ENCODE assay signal across 8 cellular contexts in genomic region chr5:180810210-180811011, GRCh38. TPM values are rescaled to one million over a fixed set of nuclear protein-coding genes. Genes with fewer than 3 reads are reported as not detected.
DNase-seq lines count a peak whose midpoint lies in the region; ATAC-seq and TF ChIP-seq lines count a peak whose summit lies in the region.

No MANE protein-coding gene starts in this region.

- H3K4me3 ChIP-seq in CD8-positive, alpha-beta T cell (ENCODE audit: low read depth, low read length): peak overlapping the region; percentile 96

- peaks cover 10% of the 10 kb centered on the region for H3K36me3 Mint-ChIP-seq in CD8-positive, alpha-beta T cell
- H3K36me3 Mint-ChIP-seq in activated CD4-positive, alpha-beta memory T cell treated with anti-CD3 and anti-CD28 coated beads, Interleukin-2, amount 10 ng/mL, durations not matched to agents 7 days and 5 days (ENCODE audit: low read depth): peaks cover 37% of the 10 kb centered on the region

- peaks cover 72% of the 10 kb centered on the region for H3K4me1 Mint-ChIP-seq in CD8-positive, alpha-beta T cell (ENCODE audit: low read depth)
- H3K4me1 Mint-ChIP-seq in activated CD4-positive, alpha-beta memory T cell treated with anti-CD3 and anti-CD28 coated beads, Interleukin-2, amount 10 ng/mL, durations not matched to agents 7 days and 5 days: peaks cover 72% of the 10 kb centered on the region

- no peaks in the 10 kb centered on the region for H3K9me3 Mint-ChIP-seq in CD8-positive, alpha-beta T cell
- no peaks in the 10 kb centered on the region for H3K9me3 Mint-ChIP-seq in activated CD4-positive, alpha-beta memory T cell treated with anti-CD3 and anti-CD28 coated beads, Interleukin-2, amount 10 ng/mL, durations not matched to agents 7 days and 5 days

- H3K36me3 ChIP-seq in CD8-positive, alpha-beta T cell (ENCODE audit: insufficient read depth, low read length): no peaks in the 10 kb centered on the region

- peaks cover 50% of the 10 kb centered on the region for H3K4me1 ChIP-seq in CD8-positive, alpha-beta T cell (ENCODE audit: insufficient read depth, low read length)

- no peak for TF ChIP-seq CTCF in CD8-positive, alpha-beta T cell (IDR thresholded peaks at IDR 0.05)

- intact Hi-C loops in CD8-positive, alpha-beta T cell (cut with DNase I, micrococcal nuclease): loop anchor here (1.0 to 10.0 kb wide), 9 partner anchors 8 to 518 kb away; partner anchors contain the start of genes MAPK9 (in 1 of the 2), MGAT1 (in 1 of the 2), TRIM41 (in 1 of the 2) and TRIM52 (in 1 of the 2)

- H3K27ac Mint-ChIP-seq in CD8-positive, alpha-beta T cell: peak overlapping the region; percentile 100
- peak overlapping the region; percentile 99 for H3K27ac Mint-ChIP-seq in activated CD4-positive, alpha-beta memory T cell treated with anti-CD3 and anti-CD28 coated beads, Interleukin-2, amount 10 ng/mL, durations not matched to agents 7 days and 5 days

- CTCF ChIA-PET in CD8-positive, alpha-beta T cell (lab: Charles Lee): interaction anchor here (1.2 to 5.9 kb wide), 3 partner anchors 9 to 26 kb away, joined by 3 to 35 read pairs (median 3); no protein-coding TSS in a partner anchor
- CTCF ChIA-PET in activated CD4-positive, alpha-beta memory T cell treated with anti-CD3 and anti-CD28 coated beads, Interleukin-2, amount 10 ng/mL, durations not matched to agents 7 days and 5 days (lab: Charles Lee): interaction anchor here (1.0 to 2.3 kb wide), 5 partner anchors 8 to 51 kb away, joined by 3 to 8 read pairs (median 4); partner anchors contain the start of genes MGAT1 and ZFP62

- no peaks in the 10 kb centered on the region for H3K27me3 ChIP-seq in CD8-positive, alpha-beta T cell (ENCODE audit: insufficient read depth, low read length)

- H3K4me3 Mint-ChIP-seq in CD8-positive, alpha-beta T cell: peak overlapping the region; percentile 84
- H3K4me3 Mint-ChIP-seq in activated CD4-positive, alpha-beta memory T cell treated with anti-CD3 and anti-CD28 coated beads, Interleukin-2, amount 10 ng/mL, durations not matched to agents 7 days and 5 days: peak overlapping the region; percentile 92

- DNase-seq in CD8-positive, alpha-beta T cell: peak; percentile 91 to 99 (median 97)
- DNase-seq in NCI-H82 treated with DMSO at 0.1 percent for 48 hours (lab: John Stamatoyannopoulos, UW; ENCODE audit: unreplicated experiment): peak; percentile 79
- DNase-seq in activated CD4-positive, alpha-beta memory T cell treated with anti-CD3 and anti-CD28 coated beads, Interleukin-2, amount 10 ng/mL, durations not matched to agents 7 days and 5 days: peak; percentile 95
- DNase-seq in ecto neural progenitor cell (ENCODE audit: low spot score): peak; percentile 98
- peak; percentile 96 to 97 for DNase-seq in lung microvascular endothelial cell (ENCODE audit: low read depth in 2 of 2)
- DNase-seq in stimulated activated CD4-positive, alpha-beta T cell treated with anti-CD3 and anti-CD28 coated beads, TNF-alpha, amount 100 ng/mL, for 4 hours (ENCODE audit: low read depth in 3 of 3): peak; percentile 92 to 96 (median 92)

- peak; percentile 79 for ATAC-seq in CD8-positive, alpha-beta T cell
- ATAC-seq in GM19455 (IDR thresholded peaks at IDR 0.05; ENCODE audit: unreplicated experiment): peak; percentile 73
- peak; percentile 25 for ATAC-seq in HG03575 (IDR thresholded peaks at IDR 0.05; ENCODE audit: extremely low read depth, insufficient number of reproducible peaks, low FRiP score, unreplicated experiment)

- POLR2A ChIA-PET in CD8-positive, alpha-beta T cell (lab: Charles Lee): interaction anchor here (0.6 to 8.8 kb wide), 18 partner anchors 9 to 451 kb away, joined by 3 to 134 read pairs (median 4); partner anchors contain the start of genes MGAT1, TRIM52 and ZFP62
- POLR2A ChIA-PET in activated CD4-positive, alpha-beta memory T cell treated with anti-CD3 and anti-CD28 coated beads, Interleukin-2, amount 10 ng/mL, durations not matched to agents 7 days and 5 days (lab: Charles Lee): interaction anchor here (0.6 to 15.2 kb wide), 19 partner anchors 9 to 1188 kb away, joined by 3 to 404 read pairs (median 5); partner anchors contain the start of genes MGAT1, TRIM52 and ZFP62

- peak overlapping the region; percentile 98 for H3K27ac ChIP-seq in CD8-positive, alpha-beta T cell (ENCODE audit: low read depth, low read length)

- H3K9me3 ChIP-seq in CD8-positive, alpha-beta T cell (ENCODE audit: low read length): no peaks in the 10 kb centered on the region

- no peaks in the 10 kb centered on the region for H3K27me3 Mint-ChIP-seq in CD8-positive, alpha-beta T cell (ENCODE audit: low read depth)
- no peaks in the 10 kb centered on the region for H3K27me3 Mint-ChIP-seq in activated CD4-positive, alpha-beta memory T cell treated with anti-CD3 and anti-CD28 coated beads, Interleukin-2, amount 10 ng/mL, durations not matched to agents 7 days and 5 days

RNA-seq across cellular contexts. Expression of gene MGAT1, which starts 7.8 kb away (rescaled TPM):
- 10 to 100 TPM; 43.5 to 47.5 TPM for total RNA-seq in CD8-positive, alpha-beta T cell
- total RNA-seq in activated CD4-positive, alpha-beta memory T cell treated with anti-CD3 and anti-CD28 coated beads, Interleukin-2, amount 10 ng/mL, durations not matched to agents 7 days and 5 days: 100 to 1,000 TPM; 184 to 185 TPM
- total RNA-seq in lung microvascular endothelial cell: 65.8 and 129 TPM in 2 replicates

RNA-seq across cellular contexts. Expression of gene ZFP62, which starts 50.7 kb away (rescaled TPM):
- total RNA-seq in CD8-positive, alpha-beta T cell: 10 to 100 TPM; 13.7 to 13.9 TPM
- 10 to 100 TPM; 19.4 to 20.0 TPM for total RNA-seq in activated CD4-positive, alpha-beta memory T cell treated with anti-CD3 and anti-CD28 coated beads, Interleukin-2, amount 10 ng/mL, durations not matched to agents 7 days and 5 days
- 10.5 and 13.7 TPM in 2 replicates for total RNA-seq in lung microvascular endothelial cell

Comparison
In these comparisons a context has a peak if more than half of its experiments do, and no peak if none do; other contexts are left out.
1. Peak in every context shown above with its lines: DNase-seq, ATAC-seq, H3K4me3 ChIP-seq and H3K27ac ChIP-seq.
2. ATAC-seq: peak in every context shown above with its lines; median percentile 79 in CD8-positive, alpha-beta T cell; 73 in GM19455; 25 in HG03575.